ENCODE assay signal across 1 cellular context in genomic region chr5:27406020-27406419, GRCh38.
A peak's percentile ranks its signal among the peaks of the same experiment; 100 is the strongest.
TF ChIP-seq lines count a peak whose summit lies in the region.

No MANE protein-coding gene starts in this region.

TF ChIP-seq in HEK293, 187 proteins besides CTCF, POLR2A, EP300 and RAD21 (continued from another document and continues in another):
- TF ChIP-seq, protein P1, sequence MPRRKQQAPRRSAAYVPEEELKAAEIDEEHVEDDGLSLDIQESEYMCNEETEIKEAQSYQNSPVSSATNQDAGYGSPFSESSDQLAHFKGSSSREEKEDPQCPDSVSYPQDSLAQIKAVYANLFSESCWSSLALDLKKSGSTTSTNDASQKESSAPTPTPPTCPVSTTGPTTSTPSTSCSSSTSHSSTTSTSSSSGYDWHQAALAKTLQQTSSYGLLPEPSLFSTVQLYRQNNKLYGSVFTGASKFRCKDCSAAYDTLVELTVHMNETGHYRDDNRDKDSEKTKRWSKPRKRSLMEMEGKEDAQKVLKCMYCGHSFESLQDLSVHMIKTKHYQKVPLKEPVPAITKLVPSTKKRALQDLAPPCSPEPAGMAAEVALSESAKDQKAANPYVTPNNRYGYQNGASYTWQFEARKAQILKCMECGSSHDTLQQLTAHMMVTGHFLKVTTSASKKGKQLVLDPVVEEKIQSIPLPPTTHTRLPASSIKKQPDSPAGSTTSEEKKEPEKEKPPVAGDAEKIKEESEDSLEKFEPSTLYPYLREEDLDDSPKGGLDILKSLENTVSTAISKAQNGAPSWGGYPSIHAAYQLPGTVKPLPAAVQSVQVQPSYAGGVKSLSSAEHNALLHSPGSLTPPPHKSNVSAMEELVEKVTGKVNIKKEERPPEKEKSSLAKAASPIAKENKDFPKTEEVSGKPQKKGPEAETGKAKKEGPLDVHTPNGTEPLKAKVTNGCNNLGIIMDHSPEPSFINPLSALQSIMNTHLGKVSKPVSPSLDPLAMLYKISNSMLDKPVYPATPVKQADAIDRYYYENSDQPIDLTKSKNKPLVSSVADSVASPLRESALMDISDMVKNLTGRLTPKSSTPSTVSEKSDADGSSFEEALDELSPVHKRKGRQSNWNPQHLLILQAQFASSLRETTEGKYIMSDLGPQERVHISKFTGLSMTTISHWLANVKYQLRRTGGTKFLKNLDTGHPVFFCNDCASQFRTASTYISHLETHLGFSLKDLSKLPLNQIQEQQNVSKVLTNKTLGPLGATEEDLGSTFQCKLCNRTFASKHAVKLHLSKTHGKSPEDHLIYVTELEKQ (tag by site-specific recombination; IDR thresholded peaks at IDR 0.05; ENCODE audit: borderline replicate concordance): no peak
- no peak for TF ChIP-seq ZNF76 (tag by site-specific recombination; IDR thresholded peaks at IDR 0.05; ENCODE audit: borderline replicate concordance, low read depth)
- TF ChIP-seq, protein P2, sequence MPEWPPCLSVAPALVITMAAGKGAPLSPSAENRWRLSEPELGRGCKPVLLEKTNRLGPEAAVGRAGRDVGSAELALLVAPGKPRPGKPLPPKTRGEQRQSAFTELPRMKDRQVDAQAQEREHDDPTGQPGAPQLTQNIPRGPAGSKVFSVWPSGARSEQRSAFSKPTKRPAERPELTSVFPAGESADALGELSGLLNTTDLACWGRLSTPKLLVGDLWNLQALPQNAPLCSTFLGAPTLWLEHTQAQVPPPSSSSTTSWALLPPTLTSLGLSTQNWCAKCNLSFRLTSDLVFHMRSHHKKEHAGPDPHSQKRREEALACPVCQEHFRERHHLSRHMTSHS (tag by site-specific recombination; IDR thresholded peaks at IDR 0.05): no peak
- TF ChIP-seq TRIM28 (IDR thresholded peaks at IDR 0.05; ENCODE audit: borderline replicate concordance, low read length): no peak
- no peak for TF ChIP-seq ZNF302 (tag by site-specific recombination; IDR thresholded peaks at IDR 0.05; ENCODE audit: low read depth)
- TF ChIP-seq ZNF561 (tag by site-specific recombination; IDR thresholded peaks at IDR 0.05; ENCODE audit: borderline replicate concordance): no peak
- no peak for TF ChIP-seq WT1 (tag by site-specific recombination; IDR thresholded peaks at IDR 0.05)
- no peak for TF ChIP-seq ZNF266 (tag by site-specific recombination; IDR thresholded peaks at IDR 0.05; ENCODE audit: low read depth)
- no peak for TF ChIP-seq ZNF585B (tag by site-specific recombination; IDR thresholded peaks at IDR 0.05)
- TF ChIP-seq ZNF747 (tag by site-specific recombination; IDR thresholded peaks at IDR 0.05): no peak
- TF ChIP-seq KLF17 (tag by site-specific recombination; IDR thresholded peaks at IDR 0.05): no peak
- no peak for TF ChIP-seq ZNF132 (tag by site-specific recombination; IDR thresholded peaks at IDR 0.05; ENCODE audit: borderline replicate concordance)
- TF ChIP-seq, protein P3, sequence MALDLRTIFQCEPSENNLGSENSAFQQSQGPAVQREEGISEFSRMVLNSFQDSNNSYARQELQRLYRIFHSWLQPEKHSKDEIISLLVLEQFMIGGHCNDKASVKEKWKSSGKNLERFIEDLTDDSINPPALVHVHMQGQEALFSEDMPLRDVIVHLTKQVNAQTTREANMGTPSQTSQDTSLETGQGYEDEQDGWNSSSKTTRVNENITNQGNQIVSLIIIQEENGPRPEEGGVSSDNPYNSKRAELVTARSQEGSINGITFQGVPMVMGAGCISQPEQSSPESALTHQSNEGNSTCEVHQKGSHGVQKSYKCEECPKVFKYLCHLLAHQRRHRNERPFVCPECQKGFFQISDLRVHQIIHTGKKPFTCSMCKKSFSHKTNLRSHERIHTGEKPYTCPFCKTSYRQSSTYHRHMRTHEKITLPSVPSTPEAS (tag by site-specific recombination; IDR thresholded peaks at IDR 0.05): no peak
- no peak for TF ChIP-seq ZBTB6 (tag by site-specific recombination; IDR thresholded peaks at IDR 0.05)
- TF ChIP-seq ZNF623 (tag by site-specific recombination; IDR thresholded peaks at IDR 0.05): peak; percentile 43; the same call in 1 of the 2 replicates
- TF ChIP-seq, protein P4, sequence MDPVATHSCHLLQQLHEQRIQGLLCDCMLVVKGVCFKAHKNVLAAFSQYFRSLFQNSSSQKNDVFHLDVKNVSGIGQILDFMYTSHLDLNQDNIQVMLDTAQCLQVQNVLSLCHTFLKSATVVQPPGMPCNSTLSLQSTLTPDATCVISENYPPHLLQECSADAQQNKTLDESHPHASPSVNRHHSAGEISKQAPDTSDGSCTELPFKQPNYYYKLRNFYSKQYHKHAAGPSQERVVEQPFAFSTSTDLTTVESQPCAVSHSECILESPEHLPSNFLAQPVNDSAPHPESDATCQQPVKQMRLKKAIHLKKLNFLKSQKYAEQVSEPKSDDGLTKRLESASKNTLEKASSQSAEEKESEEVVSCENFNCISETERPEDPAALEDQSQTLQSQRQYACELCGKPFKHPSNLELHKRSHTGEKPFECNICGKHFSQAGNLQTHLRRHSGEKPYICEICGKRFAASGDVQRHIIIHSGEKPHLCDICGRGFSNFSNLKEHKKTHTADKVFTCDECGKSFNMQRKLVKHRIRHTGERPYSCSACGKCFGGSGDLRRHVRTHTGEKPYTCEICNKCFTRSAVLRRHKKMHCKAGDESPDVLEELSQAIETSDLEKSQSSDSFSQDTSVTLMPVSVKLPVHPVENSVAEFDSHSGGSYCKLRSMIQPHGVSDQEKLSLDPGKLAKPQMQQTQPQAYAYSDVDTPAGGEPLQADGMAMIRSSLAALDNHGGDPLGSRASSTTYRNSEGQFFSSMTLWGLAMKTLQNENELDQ (tag by site-specific recombination; IDR thresholded peaks at IDR 0.05; ENCODE audit: low read depth): no peak
- TF ChIP-seq ZNF140 (tag by site-specific recombination; IDR thresholded peaks at IDR 0.05): peak; percentile 65; the same call in 1 of the 2 replicates
- TF ChIP-seq ZNF768 (tag by site-specific recombination; IDR thresholded peaks at IDR 0.05): no peak
- TF ChIP-seq ATF2 (tag by site-specific recombination; IDR thresholded peaks at IDR 0.05; ENCODE audit: low read depth): no peak
- no peak for TF ChIP-seq KLF10 (tag by site-specific recombination; IDR thresholded peaks at IDR 0.05)
- no peak for TF ChIP-seq ZNF157 (tag by site-specific recombination; IDR thresholded peaks at IDR 0.05)
- no peak for TF ChIP-seq ZNF155 (tag by site-specific recombination; IDR thresholded peaks at IDR 0.05)
- TF ChIP-seq ZSCAN5A (tag by site-specific recombination; IDR thresholded peaks at IDR 0.05): no peak
- TF ChIP-seq ZNF175 (tag by site-specific recombination; IDR thresholded peaks at IDR 0.05): no peak
- peak; percentile 91; the same call in 1 of the 2 replicates for TF ChIP-seq ZNF202 (tag by site-specific recombination; IDR thresholded peaks at IDR 0.05; ENCODE audit: borderline replicate concordance)
- no peak for TF ChIP-seq ZSCAN23 (tag by site-specific recombination; IDR thresholded peaks at IDR 0.05)
- no peak for TF ChIP-seq ZNF121 (tag by site-specific recombination; IDR thresholded peaks at IDR 0.05)
- peak; percentile 68; the same call in 1 of the 2 replicates for TF ChIP-seq ZBTB11 (tag by site-specific recombination; conservative IDR thresholded peaks at IDR 0.05; ENCODE audit: low read depth)
- no peak for TF ChIP-seq ZNF837 (tag by site-specific recombination; IDR thresholded peaks at IDR 0.05)
- TF ChIP-seq ZNF394 (tag by site-specific recombination; IDR thresholded peaks at IDR 0.05; ENCODE audit: borderline replicate concordance): peak; percentile 82; the same call in 1 of the 2 replicates
- TF ChIP-seq, protein P5, sequence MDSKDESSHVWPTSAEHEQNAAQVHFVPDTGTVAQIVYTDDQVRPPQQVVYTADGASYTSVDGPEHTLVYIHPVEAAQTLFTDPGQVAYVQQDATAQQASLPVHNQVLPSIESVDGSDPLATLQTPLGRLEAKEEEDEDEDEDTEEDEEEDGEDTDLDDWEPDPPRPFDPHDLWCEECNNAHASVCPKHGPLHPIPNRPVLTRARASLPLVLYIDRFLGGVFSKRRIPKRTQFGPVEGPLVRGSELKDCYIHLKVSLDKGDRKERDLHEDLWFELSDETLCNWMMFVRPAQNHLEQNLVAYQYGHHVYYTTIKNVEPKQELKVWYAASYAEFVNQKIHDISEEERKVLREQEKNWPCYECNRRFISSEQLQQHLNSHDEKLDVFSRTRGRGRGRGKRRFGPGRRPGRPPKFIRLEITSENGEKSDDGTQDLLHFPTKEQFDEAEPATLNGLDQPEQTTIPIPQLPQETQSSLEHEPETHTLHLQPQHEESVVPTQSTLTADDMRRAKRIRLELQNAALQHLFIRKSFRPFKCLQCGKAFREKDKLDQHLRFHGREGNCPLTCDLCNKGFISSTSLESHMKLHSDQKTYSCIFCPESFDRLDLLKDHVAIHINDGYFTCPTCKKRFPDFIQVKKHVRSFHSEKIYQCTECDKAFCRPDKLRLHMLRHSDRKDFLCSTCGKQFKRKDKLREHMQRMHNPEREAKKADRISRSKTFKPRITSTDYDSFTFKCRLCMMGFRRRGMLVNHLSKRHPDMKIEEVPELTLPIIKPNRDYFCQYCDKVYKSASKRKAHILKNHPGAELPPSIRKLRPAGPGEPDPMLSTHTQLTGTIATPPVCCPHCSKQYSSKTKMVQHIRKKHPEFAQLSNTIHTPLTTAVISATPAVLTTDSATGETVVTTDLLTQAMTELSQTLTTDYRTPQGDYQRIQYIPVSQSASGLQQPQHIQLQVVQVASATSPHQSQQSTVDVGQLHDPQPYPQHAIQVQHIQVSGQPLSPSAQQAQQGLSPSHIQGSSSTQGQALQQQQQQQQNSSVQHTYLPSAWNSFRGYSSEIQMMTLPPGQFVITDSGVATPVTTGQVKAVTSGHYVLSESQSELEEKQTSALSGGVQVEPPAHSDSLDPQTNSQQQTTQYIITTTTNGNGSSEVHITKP (tag by site-specific recombination; IDR thresholded peaks at IDR 0.05): no peak
- TF ChIP-seq ZNF10 (tag by site-specific recombination; IDR thresholded peaks at IDR 0.05): no peak
- no peak for TF ChIP-seq ZNF510 (tag by site-specific recombination; IDR thresholded peaks at IDR 0.05; ENCODE audit: insufficient replicate concordance)
